In the genomic region with DNA sequence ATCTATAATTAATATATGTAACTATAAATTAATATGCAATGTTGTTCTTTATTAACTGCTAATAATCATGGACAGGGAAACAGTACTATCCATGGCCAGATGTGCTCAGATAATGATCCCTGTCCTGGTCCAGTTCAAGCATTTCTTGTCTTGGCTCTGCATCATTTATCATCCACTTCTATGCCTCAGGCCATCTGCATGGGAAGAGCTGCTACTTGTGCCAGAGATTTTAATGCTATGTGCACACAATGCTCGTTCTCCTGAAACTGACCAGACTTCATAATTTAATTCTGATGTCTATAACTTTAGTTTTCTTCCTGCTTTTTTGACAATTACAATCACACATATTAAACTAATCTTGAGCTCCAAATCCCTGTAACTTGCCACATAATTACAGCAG, we compare ENCODE assay signal across 19 cellular contexts.
"Had no signal": no experiment of that assay in that cellular context is flagged by ENCODE, and none has a peak within 500 bp of the region (broad histone marks: within the 10 kb centered on the region; RNA-seq: fewer than 3 reads in every experiment).

No MANE protein-coding gene starts in this region.

- DNase-seq: activated CD4-positive, alpha-beta memory T cell treated with anti-CD3 and anti-CD28 coated beads, Interleukin-2, amount 10 ng/mL, durations not matched to agents 7 days and 5 days; activated CD4-positive, alpha-beta T cell treated with anti-CD3 and anti-CD28 coated beads, Interleukin-2, amount 10 ng/mL, durations not matched to agents 24 days and 14 days; activated CD8-positive, alpha-beta memory T cell treated with anti-CD3 and anti-CD28 coated beads, Interleukin-2, amount 10 ng/mL, durations not matched to agents 7 days and 5 days; activated effector memory CD4-positive, alpha-beta T cell treated with anti-CD3 and anti-CD28 coated beads, Interleukin-2, amount 50 U/mL, for 16 hours; activated T-cell treated with anti-CD3 and anti-CD28 coated beads for 4 hours; dorsolateral prefrontal cortex; effector memory CD8-positive, alpha-beta T cell; esophagus squamous epithelium; gastrocnemius medialis; head of caudate nucleus; nephron progenitor cell; pancreas; psoas muscle; stimulated activated CD4-positive, alpha-beta T cell treated with anti-CD3 and anti-CD28 coated beads, Interleukin-4, amount 100 ng/mL, for 24 hours; stimulated activated naive CD4-positive, alpha-beta T cell treated with Interleukin-2 at 50 U/mL for 16 hours; T-cell had no signal

- H3K27ac ChIP-seq: dorsolateral prefrontal cortex, esophagus squamous epithelium, gastrocnemius medialis, pancreas, psoas muscle, right atrium auricular region, thoracic aorta, VCaP had no signal
